10 cellular contexts compared by ENCODE assay signal in genomic region chr19:41691268-41691970, GRCh38. TPM values are rescaled to one million over a fixed set of nuclear protein-coding genes. Genes with fewer than 3 reads are reported as not detected.
DNase-seq lines count a peak whose midpoint lies in the region; ATAC-seq, FAIRE-seq and TF ChIP-seq lines count a peak whose summit lies in the region.
"Had no signal": no experiment of that assay in that cellular context is flagged by ENCODE, and none has a peak within 500 bp of the region (broad histone marks: within the 10 kb centered on the region; RNA-seq: fewer than 3 reads in every experiment).

No MANE protein-coding gene starts in this region.

- H3K4me1 ChIP-seq in GM12878 (ENCODE audit: control insufficient read depth, insufficient read depth, low read length), result no peaks in the 10 kb centered on the region
- H3K4me1 ChIP-seq in pancreas, result no peaks in the 10 kb centered on the region
- no peaks in the 10 kb centered on the region for H3K4me1 ChIP-seq in neuronal stem cell (ENCODE audit: control insufficient read depth in 2 of 2, insufficient read depth in 1 of 2, low read depth in 1 of 2, low read length in 2 of 2)

- in situ Hi-C loops in GM12878 (cut with MboI), result loop anchor here (5.0 kb wide), 1 partner anchor 49 kb away; no protein-coding TSS in a partner anchor

- TF ChIP-seq CTCF in GM12878 (IDR thresholded peaks at IDR 0.05 in 2 of 3, conservative IDR thresholded peaks at IDR 0.05 in 1 of 3; ENCODE audit: control insufficient read depth in 2 of 3, extremely low read depth in 1 of 3, insufficient read depth in 1 of 3, low read depth in 3 of 3, low read length in 3 of 3) (peak; percentile 59 to 75 (median 72)), pancreas (IDR thresholded peaks at IDR 0.05) (peak; percentile 40 to 62 (median 54))

- no peak overlapping the region for H3K27ac ChIP-seq in GM12878 (ENCODE audit: control insufficient read depth, insufficient read depth)
- H3K27ac ChIP-seq in pancreas, result no peak overlapping the region
- no peak overlapping the region for H3K27ac ChIP-seq in neuronal stem cell (replicated peaks; ENCODE audit: low read length)

- H3K14ac ChIP-seq in neuronal stem cell (ENCODE audit: low read length), result no peak overlapping the region

- H3K9ac ChIP-seq in GM12878 (ENCODE audit: control insufficient read depth, insufficient read depth, low read length), result no peak overlapping the region
- no peak overlapping the region for H3K9ac ChIP-seq in neuronal stem cell (ENCODE audit: low read depth, low read length, poor library complexity)

- H3K27ac Mint-ChIP-seq in activated T-cell treated with anti-CD3 and anti-CD28 coated beads, Interleukin-2, amount 50 U/mL, for 24 hours, result no peak overlapping the region
- H3K27ac Mint-ChIP-seq: activated naive CD4-positive, alpha-beta T cell treated with anti-CD3 and anti-CD28 coated beads, Interleukin-2, amount 50 U/mL, for 24 hours had no signal

- no peak overlapping the region for H2BK120ac ChIP-seq in neuronal stem cell (ENCODE audit: low read depth, low read length)

- H3K18ac ChIP-seq in neuronal stem cell (ENCODE audit: low read length), result no peak overlapping the region

- ATAC-seq in activated T-cell treated with anti-CD3 and anti-CD28 coated beads, Interleukin-2, amount 50 U/mL, for 4 hours, result peak; percentile 37 to 54
- ATAC-seq in GM12878, result peak; percentile 60
- ATAC-seq in pancreas, result peak; percentile 66 to 85 (median 73)
- ATAC-seq in HG02610 (IDR thresholded peaks at IDR 0.05; ENCODE audit: unreplicated experiment), result no peak

- H3K9me3 Mint-ChIP-seq in activated T-cell treated with anti-CD3 and anti-CD28 coated beads, Interleukin-2, amount 50 U/mL, for 4 hours, result peaks cover 15% of the 10 kb centered on the region
- H3K9me3 Mint-ChIP-seq in activated T-cell treated with anti-CD3 and anti-CD28 coated beads, Interleukin-2, amount 50 U/mL, for 24 hours, result no peaks in the 10 kb centered on the region

- H3K79me2 ChIP-seq in GM12878 (ENCODE audit: control insufficient read depth, insufficient read depth, low read length), result no peaks in the 10 kb centered on the region

- FAIRE-seq in GM12878 (lab: Jason Lieb, UNC) (peak; percentile 13), pancreas (lab: Jason Lieb, UNC) (no peak)

- H2AFZ ChIP-seq in GM12878 (ENCODE audit: control insufficient read depth, low read depth, low read length) (no peak overlapping the region), neuronal stem cell (ENCODE audit: low read length) (no peak overlapping the region)

- no peak overlapping the region for H2BK5ac ChIP-seq in neuronal stem cell (ENCODE audit: low read length)

- no peak overlapping the region for H3K4ac ChIP-seq in neuronal stem cell (ENCODE audit: low read length)

- H4K91ac ChIP-seq in neuronal stem cell (ENCODE audit: low read depth, low read length, poor library complexity), result no peak overlapping the region

- H3K4me2 ChIP-seq in GM12878 (ENCODE audit: control insufficient read depth, insufficient read depth) (no peak overlapping the region), neuronal stem cell (ENCODE audit: insufficient read depth, low read length, poor library complexity, severe bottlenecking) (no peak overlapping the region)

- H2AK5ac ChIP-seq in neuronal stem cell (ENCODE audit: low read depth, low read length), result no peak overlapping the region

- H3K36me3 ChIP-seq in GM12878 (ENCODE audit: control insufficient read depth in 2 of 2, insufficient read depth in 2 of 2, low read length in 1 of 2) (no peaks in the 10 kb centered on the region), pancreas (no peaks in the 10 kb centered on the region), neuronal stem cell (replicated peaks in 1 of 2; ENCODE audit: control insufficient read depth in 2 of 2, insufficient read depth in 2 of 2, low read length in 2 of 2) (no peaks in the 10 kb centered on the region)

- no TSS peak for BruUV-seq in GM12878 (replicated peaks; lab: Mats Ljungman, UMichigan)

- intact Hi-C loops in GM12878 (cut with micrococcal nuclease; ENCODE audit: unreplicated experiment) (loop anchor here (2.0 kb wide), 1 partner anchor 49 kb away; no protein-coding TSS in a partner anchor), pancreas (cut with DNase I) (no loop called here)

- RAD21 ChIA-PET in GM12878 (lab: Charles Lee; ENCODE audit: unreplicated experiment), result interaction anchor here (2.4 kb wide), 1 partner anchor 50 kb away, joined by 9 read pairs; no protein-coding TSS in a partner anchor

- 17% methylated on average over 20 of the region's 20 CpGs for WGBS in GM12878 (ENCODE audit: insufficient coverage, insufficient replicate concordance, low lambda C conversion rate, missing lambda C conversion rate)
- 28 to 30% methylated on average over 20 of the region's 20 CpGs for WGBS in pancreas, 2 donors
- no CpG with 5 or more reads among the region's 20 CpGs for WGBS in neuronal stem cell (ENCODE audit: extremely low coverage in 2 of 2, insufficient read length in 2 of 2, insufficient replicate concordance in 1 of 2), 2 donors

- H4K20me1 ChIP-seq in GM12878 (ENCODE audit: control insufficient read depth, insufficient read depth), result no peaks in the 10 kb centered on the region

- H3K23ac ChIP-seq in neuronal stem cell (ENCODE audit: low read depth, low read length, poor library complexity), result no peak overlapping the region

- H3K36me3 Mint-ChIP-seq in activated T-cell treated with anti-CD3 and anti-CD28 coated beads, Interleukin-2, amount 50 U/mL, for 4 hours (ENCODE audit: insufficient read depth), result no peaks in the 10 kb centered on the region
- H3K36me3 Mint-ChIP-seq in activated T-cell treated with anti-CD3 and anti-CD28 coated beads, Interleukin-2, amount 50 U/mL, for 24 hours (ENCODE audit: low read depth), result no peaks in the 10 kb centered on the region

- H3K4me3 Mint-ChIP-seq in activated T-cell treated with anti-CD3 and anti-CD28 coated beads, Interleukin-2, amount 50 U/mL, for 4 hours, result no peak overlapping the region
- no peak overlapping the region for H3K4me3 Mint-ChIP-seq in activated T-cell treated with anti-CD3 and anti-CD28 coated beads, Interleukin-2, amount 50 U/mL, for 24 hours
- H3K4me3 Mint-ChIP-seq: activated naive CD4-positive, alpha-beta T cell treated with anti-CD3 and anti-CD28 coated beads, Interleukin-2, amount 50 U/mL, for 24 hours had no signal

- POLR2A ChIA-PET in GM12878 (lab: Charles Lee), result no interaction called here

- H3K9me3 ChIP-seq in GM12878 (replicated peaks; ENCODE audit: control insufficient read depth, insufficient read depth, low read length) (no peaks in the 10 kb centered on the region), pancreas (no peaks in the 10 kb centered on the region), neuronal stem cell (replicated peaks in 1 of 2; ENCODE audit: control insufficient read depth in 2 of 2, insufficient read depth in 1 of 2, low read depth in 1 of 2, low read length in 2 of 2) (peaks cover 0 to 40% of the 10 kb centered on the region in 2 donors)

- H3K27me3 Mint-ChIP-seq in activated T-cell treated with anti-CD3 and anti-CD28 coated beads, Interleukin-2, amount 50 U/mL, for 4 hours (ENCODE audit: low read depth), result peaks cover 40% of the 10 kb centered on the region
- H3K27me3 Mint-ChIP-seq in activated T-cell treated with anti-CD3 and anti-CD28 coated beads, Interleukin-2, amount 50 U/mL, for 24 hours, result peaks cover 50% of the 10 kb centered on the region

- H4K8ac ChIP-seq in neuronal stem cell (ENCODE audit: low read depth, low read length), result no peak overlapping the region

- DNase-seq in activated T-cell treated with anti-CD3 and anti-CD28 coated beads, Interleukin-2, amount 50 U/mL, for 4 hours, result no peak
- no peak for DNase-seq in activated T-cell treated with anti-CD3 and anti-CD28 coated beads, Interleukin-2, amount 50 U/mL, for 24 hours
- peak; percentile 8 for DNase-seq in NCI-H2029 (lab: John Stamatoyannopoulos, UW)
- no peak for DNase-seq in GM12878 (ENCODE audit: low read depth, low spot score)
- peak in 2 of 6 donors; percentile 48 to 52 for DNase-seq in pancreas
- no peak for DNase-seq in activated CD8-positive, alpha-beta memory T cell treated with anti-CD3 and anti-CD28 coated beads for 24 hours
- no peak for DNase-seq in neuronal stem cell (ENCODE audit: low spot score)

- H3K4me3 ChIP-seq in GM12878 (no peak overlapping the region), pancreas (no peak overlapping the region), neuronal stem cell (ENCODE audit: low read length in 2 of 2) (peak overlapping the region in 1 of 2 donors; percentile 67)

- H3K27me3 ChIP-seq in GM12878 (replicated peaks in 1 of 2; ENCODE audit: control insufficient read depth in 2 of 2, insufficient read depth in 2 of 2, low read length in 1 of 2) (peaks cover 0 to under 1% of the 10 kb centered on the region in 2 experiments; a peak in 2 of 4 replicates), pancreas (no peaks in the 10 kb centered on the region), neuronal stem cell (ENCODE audit: control insufficient read depth in 3 of 3, insufficient read depth in 3 of 3, low read depth in 1 of 3, low read length in 3 of 3) (peaks cover 0 to 5% (median 0%) of the 10 kb centered on the region in 3 experiments)

- H2BK15ac ChIP-seq in neuronal stem cell (ENCODE audit: low read length), result no peak overlapping the region

- no peak for TF ChIP-seq EP300 in GM12878 (IDR thresholded peaks at IDR 0.05; ENCODE audit: borderline replicate concordance in 1 of 2, control insufficient read depth in 1 of 2, low read depth in 2 of 2, low read length in 2 of 2)

- CTCF ChIA-PET in GM12878 (lab: Yijun Ruan, JAX), result interaction anchor here (0.6 to 8.1 kb wide), 6 partner anchors 9 to 213 kb away, joined by 3 to 72 read pairs (median 3); no protein-coding TSS in a partner anchor

- peak; percentile 24; the same call in 1 of the 2 replicates for TF ChIP-seq RAD21 in GM12878 (IDR thresholded peaks at IDR 0.05; ENCODE audit: insufficient read depth, low read depth, low read length)

- H3K79me1 ChIP-seq in neuronal stem cell (ENCODE audit: low read depth, low read length), result no peaks in the 10 kb centered on the region

- no peak overlapping the region for H2BK12ac ChIP-seq in neuronal stem cell (ENCODE audit: low read length)

- no peaks in the 10 kb centered on the region for H3K4me1 Mint-ChIP-seq in activated T-cell treated with anti-CD3 and anti-CD28 coated beads, Interleukin-2, amount 50 U/mL, for 4 hours (ENCODE audit: low read depth)
- no peaks in the 10 kb centered on the region for H3K4me1 Mint-ChIP-seq in activated T-cell treated with anti-CD3 and anti-CD28 coated beads, Interleukin-2, amount 50 U/mL, for 24 hours (ENCODE audit: low read depth)
- H3K4me1 Mint-ChIP-seq: activated naive CD4-positive, alpha-beta T cell treated with anti-CD3 and anti-CD28 coated beads, Interleukin-2, amount 50 U/mL, for 24 hours had no signal

- SMC1A ChIA-PET in GM12878 (lab: Charles Lee; ENCODE audit: uncharacterized antibody, unreplicated experiment), result interaction anchor here (3.0 kb wide), 1 partner anchor 50 kb away, joined by 25 read pairs; no protein-coding TSS in a partner anchor

- TF ChIP-seq POLR2A in GM12878 (IDR thresholded peaks at IDR 0.05; ENCODE audit: low read depth, low read length), result no peak

RNA-seq across cellular contexts. Expression of gene CEACAM7, which starts 3.3 kb away (rescaled TPM):
- total RNA-seq in activated T-cell treated with anti-CD3 and anti-CD28 coated beads, Interleukin-2, amount 50 U/mL, for 4 hours, result under 1 TPM in 1 of 3 donors, not detected in 2; 0.25 TPM
- not detected in 2 replicates for total RNA-seq in GM12878 (2013; cell fraction: nucleolus; rRNA removed)
- total RNA-seq in GM12878 (2014; rRNA removed) (not detected in 2 replicates), GM12878 (2014; rRNA removed; fragmentation: Illumina TruSeq; extraction: Trizol) (not detected in 2 replicates), GM12878 (2021) (not detected in 2 replicates), pancreas (1 to 10 TPM; 1.5 to 6.4 (median 2.6) TPM)
- not detected for polyA plus RNA-seq in GM12878 (2011; ENCODE audit: low read depth)
- polyA plus RNA-seq in GM12878 (2011; rRNA removed) (not detected in 2 replicates), GM12878 (2014; fragmentation: Illumina TruSeq; extraction: Trizol) (not detected in 2 replicates), GM12878 (2014; fragmentation: Nextera tagmentation; extraction: Ambion mirVana) (not detected), GM12878 (2014; rRNA removed) (not detected in 2 replicates), GM12878 (2016; fragmentation: Nextera tagmentation; extraction: Ambion mirVana) (not detected), pancreas (1 to 10 TPM; 1.2 to 3.8 TPM)
- polyA plus RNA-seq in GM12878 (2011; cell fraction: cytosol; rRNA removed), result not detected in 2 replicates
- polyA plus RNA-seq in GM12878 (2011; cell fraction: nucleus; rRNA removed), result not detected in 2 replicates
- not detected in 2 replicates for polyA plus RNA-seq in GM12878 (2012)
- polyA minus RNA-seq in GM12878 (2011; rRNA and poly(A)+ RNA removed), result not detected in 2 replicates
- polyA minus RNA-seq in GM12878 (2011; cell fraction: cytosol; rRNA and poly(A)+ RNA removed), result not detected in 2 replicates
- not detected in 2 replicates for polyA minus RNA-seq in GM12878 (2011; cell fraction: nucleus; rRNA and poly(A)+ RNA removed)
- not detected for polyA plus RNA-seq in neuronal stem cell (2013, experiment 1 of 2)
- 0.03 TPM for polyA plus RNA-seq in neuronal stem cell (2013, experiment 2 of 2)
- total RNA-seq: skeletal muscle tissue had no signal

RNA-seq across cellular contexts. Expression of gene CEACAM5, which starts 17.0 kb away (rescaled TPM):
- under 1 TPM; 0.30 to 0.46 (median 0.37) TPM for total RNA-seq in activated T-cell treated with anti-CD3 and anti-CD28 coated beads, Interleukin-2, amount 50 U/mL, for 4 hours
- not detected in 2 replicates for total RNA-seq in GM12878 (2013; cell fraction: nucleolus; rRNA removed)
- total RNA-seq in GM12878 (2014; rRNA removed) (not detected in 2 replicates), GM12878 (2014; rRNA removed; fragmentation: Illumina TruSeq; extraction: Trizol) (not detected in 2 replicates), GM12878 (2021) (0.38 and 0.88 TPM in 2 replicates), pancreas (1 to 10 TPM in 1 of 6 donors, under 1 TPM in 2, not detected in 3; 0.12 to 5.8 (median 0.32) TPM)
- polyA plus RNA-seq in GM12878 (2011; ENCODE audit: low read depth), result not detected
- polyA plus RNA-seq in GM12878 (2011; rRNA removed) (not detected in 2 replicates), GM12878 (2014; fragmentation: Illumina TruSeq; extraction: Trizol) (not detected in 2 replicates), GM12878 (2014; fragmentation: Nextera tagmentation; extraction: Ambion mirVana) (not detected), GM12878 (2014; rRNA removed) (not detected in 2 replicates), GM12878 (2016; fragmentation: Nextera tagmentation; extraction: Ambion mirVana) (not detected), pancreas (under 1 TPM; 0.02 to 0.30 TPM)
- polyA plus RNA-seq in GM12878 (2011; cell fraction: cytosol; rRNA removed), result not detected in 2 replicates
- not detected in 2 replicates for polyA plus RNA-seq in GM12878 (2011; cell fraction: nucleus; rRNA removed)
- not detected in 2 replicates for polyA plus RNA-seq in GM12878 (2012)
- polyA minus RNA-seq in GM12878 (2011; rRNA and poly(A)+ RNA removed), result not detected in 2 replicates
- not detected in 2 replicates for polyA minus RNA-seq in GM12878 (2011; cell fraction: cytosol; rRNA and poly(A)+ RNA removed)
- not detected in 2 replicates for polyA minus RNA-seq in GM12878 (2011; cell fraction: nucleus; rRNA and poly(A)+ RNA removed)
- polyA plus RNA-seq in neuronal stem cell (2013, experiment 1 of 2), result not detected
- polyA plus RNA-seq in neuronal stem cell (2013, experiment 2 of 2), result not detected
- total RNA-seq: skeletal muscle tissue had no signal
